2 cellular contexts compared by ENCODE assay signal in genomic region chr16:14386115-14386514, GRCh38.
A peak's percentile ranks its signal among the peaks of the same experiment; 100 is the strongest.
TF ChIP-seq lines count a peak whose summit lies in the region.

No MANE protein-coding gene starts in this region.

TF ChIP-seq in HepG2, 621 proteins besides CTCF, POLR2A, EP300 and RAD21 (continues in another document):
- TF ChIP-seq GATAD1 (CRISPR knock-in tag; IDR thresholded peaks at IDR 0.05) = no peak
- 0 out of 2 replicates have a peak, but pooled peaks have one; percentile 55 for TF ChIP-seq KDM1A (CRISPR knock-in tag; IDR thresholded peaks at IDR 0.05)
- TF ChIP-seq NCOR1 (IDR thresholded peaks at IDR 0.05; ENCODE audit: borderline replicate concordance, low read length) = no peak
- TF ChIP-seq ATM (IDR thresholded peaks at IDR 0.05; ENCODE audit: borderline replicate concordance) = no peak
- no peak for TF ChIP-seq SP2 (CRISPR knock-in tag; IDR thresholded peaks at IDR 0.05)
- TF ChIP-seq ZFX (CRISPR knock-in tag; IDR thresholded peaks at IDR 0.05; ENCODE audit: low read depth) = no peak
- no peak for TF ChIP-seq ZNF337 (CRISPR knock-in tag; IDR thresholded peaks at IDR 0.05; ENCODE audit: borderline replicate concordance, low read depth)
- TF ChIP-seq ATF4 (CRISPR knock-in tag; IDR thresholded peaks at IDR 0.05) = peak in 1 of 2 experiments; percentile 66; a peak in 2 of 4 replicates
- TF ChIP-seq TEAD3 (CRISPR knock-in tag; optimal IDR thresholded peaks at IDR 0.05; ENCODE audit: borderline replicate concordance) = peak; percentile 59
- TF ChIP-seq ELF3 (CRISPR knock-in tag; IDR thresholded peaks at IDR 0.05) = no peak
- 0 out of 3 replicates have a peak, but pooled peaks have one; percentile 18 for TF ChIP-seq MXI1 (IDR thresholded peaks at IDR 0.05; ENCODE audit: borderline replicate concordance, low read depth, low read length)
- TF ChIP-seq PHF8 (CRISPR knock-in tag; IDR thresholded peaks at IDR 0.05) = 0 out of 2 replicates have a peak, but pooled peaks have one; percentile 17
- no peak for TF ChIP-seq NCOA2 (CRISPR knock-in tag; IDR thresholded peaks at IDR 0.05)
- no peak for TF ChIP-seq ZNF17 (CRISPR knock-in tag; IDR thresholded peaks at IDR 0.05)
- no peak for TF ChIP-seq ZMYM4 (CRISPR knock-in tag; IDR thresholded peaks at IDR 0.05)
- peak; percentile 77 for TF ChIP-seq CEBPG (CRISPR knock-in tag; IDR thresholded peaks at IDR 0.05)
- TF ChIP-seq ARID4A (CRISPR knock-in tag; IDR thresholded peaks at IDR 0.05; ENCODE audit: borderline replicate concordance) = no peak
- no peak for TF ChIP-seq ZNF710 (CRISPR knock-in tag; IDR thresholded peaks at IDR 0.05; ENCODE audit: borderline replicate concordance)
- peak; percentile 94 for TF ChIP-seq ZNF770 (CRISPR knock-in tag; IDR thresholded peaks at IDR 0.05)

TF ChIP-seq in K562, 482 proteins besides CTCF, POLR2A, EP300 and RAD21:
- TF ChIP-seq ZNF512 (tag; IDR thresholded peaks at IDR 0.05) (no peak), ZNF143 (CRISPR knock-in tag; IDR thresholded peaks at IDR 0.05) (no peak), CEBPG (CRISPR knock-in tag; IDR thresholded peaks at IDR 0.05) (no peak), CEBPG (tag; conservative IDR thresholded peaks at IDR 0.05 in 1 of 2, IDR thresholded peaks at IDR 0.05 in 1 of 2) (peak; percentile 12 to 34; a peak in 1 of 4 replicates), ZNF140 (CRISPR knock-in tag; IDR thresholded peaks at IDR 0.05) (no peak), ZNF3 (CRISPR knock-in tag; IDR thresholded peaks at IDR 0.05) (no peak), ATF3 (IDR thresholded peaks at IDR 0.05) (peak; percentile 45; the same call in 1 of the 2 replicates), ATF3 (CRISPR knock-in tag; conservative IDR thresholded peaks at IDR 0.05) (no peak), NR2F6 (CRISPR knock-in tag; IDR thresholded peaks at IDR 0.05) (no peak), GTF2E2 (tag; IDR thresholded peaks at IDR 0.05) (no peak)
TF ChIP-seq in K562: peak in this region for 2.
